ENCODE assay signal across 19 cellular contexts in the genomic region with DNA sequence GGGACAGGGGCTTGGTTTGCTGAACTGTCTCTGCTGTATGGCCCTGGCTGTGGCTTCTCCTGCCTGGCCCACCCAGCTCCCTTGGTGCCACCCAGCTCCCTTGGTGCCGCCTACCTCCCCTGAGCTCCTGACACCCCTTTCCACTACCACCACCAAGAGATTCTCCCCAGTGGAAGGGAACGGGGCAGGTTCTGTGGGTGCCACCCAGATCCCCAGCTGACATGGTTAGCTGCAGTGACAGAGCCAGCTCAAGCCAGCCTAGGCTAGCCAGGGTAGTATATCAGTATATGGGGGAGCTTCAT. TPM values are rescaled to one million over a fixed set of nuclear protein-coding genes. Genes with fewer than 3 reads are reported as not detected.
DNase-seq lines count a peak whose midpoint lies in the region; ATAC-seq, FAIRE-seq and TF ChIP-seq lines count a peak whose summit lies in the region.
"Had no signal": no experiment of that assay in that cellular context is flagged by ENCODE, and none has a peak within 500 bp of the region (broad histone marks: within the 10 kb centered on the region; RNA-seq: fewer than 3 reads in every experiment).

No MANE protein-coding gene starts in this region.

- no TSS peak for BruUV-seq in GM12878 (replicated peaks; lab: Mats Ljungman, UMichigan)

- H2AFZ ChIP-seq in H9 (ENCODE audit: low read length) (no peak overlapping the region), GM12878 (ENCODE audit: control insufficient read depth, low read depth, low read length) (no peak overlapping the region)

- H3K4me3 Mint-ChIP-seq in T-helper 2 cell treated with Interferon-gamma antibody and Interleukin-4, amounts not matched to agents 5 μg/mL and 100 μg/mL, for 36 hours, result no peak overlapping the region
- no peak overlapping the region for H3K4me3 Mint-ChIP-seq in H9
- H3K4me3 Mint-ChIP-seq in stimulated activated effector memory CD8-positive, alpha-beta T cell treated with anti-CD3 and anti-CD28 coated beads, Interleukin-12 subunit alpha, Interleukin-12 subunit beta, amount 100 ng/mL, for 72 hours, result peak overlapping the region; percentile 0
- H3K4me3 Mint-ChIP-seq: CD4-positive, alpha-beta T cell; IgD-negative memory B cell had no signal

- H2BK5ac ChIP-seq in H9 (ENCODE audit: insufficient read length, low read length), result no peak overlapping the region

- H3K27ac Mint-ChIP-seq in T-helper 2 cell treated with Interferon-gamma antibody and Interleukin-4, amounts not matched to agents 5 μg/mL and 100 μg/mL, for 36 hours, result peak overlapping the region; percentile 57
- no peak overlapping the region for H3K27ac Mint-ChIP-seq in H9
- no peak overlapping the region for H3K27ac Mint-ChIP-seq in stimulated activated effector memory CD8-positive, alpha-beta T cell treated with anti-CD3 and anti-CD28 coated beads, Interleukin-12 subunit alpha, Interleukin-12 subunit beta, amount 100 ng/mL, for 72 hours
- H3K27ac Mint-ChIP-seq: CD4-positive, alpha-beta T cell had no signal

- POLR2A ChIA-PET in GM12878 (lab: Charles Lee), result no interaction called here

- CTCF ChIA-PET in GM12878 (lab: Yijun Ruan, JAX), result interaction anchor here (0.5 to 1.2 kb wide), 3 partner anchors 9 to 153 kb away, joined by 3 read pairs; no protein-coding TSS in a partner anchor

- H3K4me3 ChIP-seq in GM12878, result no peak overlapping the region

- H3K79me2 ChIP-seq in H9 (ENCODE audit: insufficient read depth, low read length) (no peaks in the 10 kb centered on the region), GM12878 (ENCODE audit: control insufficient read depth, insufficient read depth, low read length) (no peaks in the 10 kb centered on the region)

- H3K27me3 ChIP-seq in H9 (ENCODE audit: insufficient read depth, low read length) (no peaks in the 10 kb centered on the region), GM12878 (replicated peaks in 1 of 2; ENCODE audit: control insufficient read depth in 2 of 2, insufficient read depth in 2 of 2, low read length in 1 of 2) (no peaks in the 10 kb centered on the region)

- H3K23ac ChIP-seq in H9 (ENCODE audit: insufficient read length, low read depth, low read length), result no peak overlapping the region

- no peak overlapping the region for H2AK5ac ChIP-seq in H9 (ENCODE audit: insufficient read length, low read length)

- H3K27me3 Mint-ChIP-seq in T-helper 2 cell treated with Interferon-gamma antibody and Interleukin-4, amounts not matched to agents 5 μg/mL and 100 μg/mL, for 36 hours (ENCODE audit: low read depth), result peaks cover 35% of the 10 kb centered on the region
- H3K27me3 Mint-ChIP-seq in H9 (ENCODE audit: low read depth), result peaks cover 75% of the 10 kb centered on the region

- no peak overlapping the region for H2BK15ac ChIP-seq in H9 (ENCODE audit: low read depth, low read length)

- H3K4ac ChIP-seq in H9 (ENCODE audit: low read depth, low read length), result no peak overlapping the region

- H3K4me2 ChIP-seq in H9 (ENCODE audit: insufficient read depth, insufficient read length, low read length) (no peak overlapping the region), GM12878 (ENCODE audit: control insufficient read depth, insufficient read depth) (0 out of 2 replicates have a peak overlapping the region, but pooled peaks have one; percentile 10)

- TF ChIP-seq CTCF in H9 (conservative IDR thresholded peaks at IDR 0.05), result no peak
- TF ChIP-seq CTCF in GM12878 (IDR thresholded peaks at IDR 0.05 in 2 of 3, conservative IDR thresholded peaks at IDR 0.05 in 1 of 3; ENCODE audit: control insufficient read depth in 2 of 3, extremely low read depth in 1 of 3, insufficient read depth in 1 of 3, low read depth in 3 of 3, low read length in 3 of 3), result no peak

- no peaks in the 10 kb centered on the region for H3K36me3 ChIP-seq in GM12878 (ENCODE audit: control insufficient read depth in 2 of 2, insufficient read depth in 2 of 2, low read length in 1 of 2)

- H4K5ac ChIP-seq in H9 (ENCODE audit: insufficient read length, low read depth, low read length), result no peak overlapping the region

- H2BK20ac ChIP-seq in H9 (ENCODE audit: low read depth, low read length, poor library complexity, severe bottlenecking), result no peak overlapping the region

- H3K9me3 ChIP-seq in H9 (ENCODE audit: control insufficient read depth, low read depth, low read length) (no peaks in the 10 kb centered on the region), GM12878 (replicated peaks; ENCODE audit: control insufficient read depth, insufficient read depth, low read length) (no peaks in the 10 kb centered on the region; the same call in 2 of the 3 replicates)

- no peaks in the 10 kb centered on the region for H3K36me3 Mint-ChIP-seq in T-helper 2 cell treated with Interferon-gamma antibody and Interleukin-4, amounts not matched to agents 5 μg/mL and 100 μg/mL, for 36 hours (ENCODE audit: low read depth)
- no peaks in the 10 kb centered on the region; a peak in 1 of 7 replicates for H3K36me3 Mint-ChIP-seq in H9 (ENCODE audit: insufficient read depth in 1 of 3, low read depth in 3 of 3)
- H3K36me3 Mint-ChIP-seq in stimulated activated effector memory CD8-positive, alpha-beta T cell treated with anti-CD3 and anti-CD28 coated beads, Interleukin-12 subunit alpha, Interleukin-12 subunit beta, amount 100 ng/mL, for 72 hours, result no peaks in the 10 kb centered on the region
- H3K36me3 Mint-ChIP-seq: IgD-negative memory B cell had no signal

- WGBS in H9 (ENCODE audit: extremely low coverage, insufficient read length, low lambda C conversion rate), result no CpG with 5 or more reads among the region's 2 CpGs
- 27% methylated on average over 2 of the region's 2 CpGs for WGBS in GM12878 (ENCODE audit: insufficient coverage, insufficient replicate concordance, low lambda C conversion rate, missing lambda C conversion rate)

- H3K9ac ChIP-seq in H9 (ENCODE audit: extremely low read depth, insufficient read length, low read length) (no peak overlapping the region), GM12878 (ENCODE audit: control insufficient read depth, insufficient read depth, low read length) (no peak overlapping the region)

- RAD21 ChIA-PET in GM12878 (lab: Charles Lee; ENCODE audit: unreplicated experiment), result no interaction called here

- peaks cover 10% of the 10 kb centered on the region for H3K9me3 Mint-ChIP-seq in T-helper 2 cell treated with Interferon-gamma antibody and Interleukin-4, amounts not matched to agents 5 μg/mL and 100 μg/mL, for 36 hours
- H3K9me3 Mint-ChIP-seq in H9, result no peaks in the 10 kb centered on the region; a peak in 1 of 5 replicates
- no peaks in the 10 kb centered on the region for H3K9me3 Mint-ChIP-seq in stimulated activated effector memory CD8-positive, alpha-beta T cell treated with anti-CD3 and anti-CD28 coated beads, Interleukin-12 subunit alpha, Interleukin-12 subunit beta, amount 100 ng/mL, for 72 hours

- peaks cover 1% of the 10 kb centered on the region for H3K4me1 Mint-ChIP-seq in T-helper 2 cell treated with Interferon-gamma antibody and Interleukin-4, amounts not matched to agents 5 μg/mL and 100 μg/mL, for 36 hours (ENCODE audit: low read depth)
- H3K4me1 Mint-ChIP-seq in H9, result peaks cover 19% of the 10 kb centered on the region in 2 experiments
- H3K4me1 Mint-ChIP-seq in stimulated activated effector memory CD8-positive, alpha-beta T cell treated with anti-CD3 and anti-CD28 coated beads, Interleukin-12 subunit alpha, Interleukin-12 subunit beta, amount 100 ng/mL, for 72 hours, result peaks cover 27% of the 10 kb centered on the region

- in situ Hi-C loops in GM12878 (cut with MboI), result no loop called here

- H3K14ac ChIP-seq in H9 (ENCODE audit: insufficient read depth, low read length), result no peak overlapping the region

- H3K23me2 ChIP-seq in H9 (ENCODE audit: insufficient read length, low read depth, low read length, poor library complexity, severe bottlenecking), result no peaks in the 10 kb centered on the region

- no peak for ATAC-seq in GM12878
- ATAC-seq in stimulated activated effector memory CD8-positive, alpha-beta T cell treated with anti-CD3 and anti-CD28 coated beads, Interleukin-12 subunit alpha, Interleukin-12 subunit beta, amount 100 ng/mL, for 72 hours, result no peak
- no peak for ATAC-seq in HG03025 (IDR thresholded peaks at IDR 0.05; ENCODE audit: low FRiP score, unreplicated experiment)

- no peaks in the 10 kb centered on the region for H3K79me1 ChIP-seq in H9 (ENCODE audit: insufficient read depth, low read depth, low read length, poor library complexity, severe bottlenecking)

- H3K4me1 ChIP-seq in H9 (ENCODE audit: insufficient read depth, low read length), result no peaks in the 10 kb centered on the region
- peaks cover 15% of the 10 kb centered on the region for H3K4me1 ChIP-seq in GM12878 (ENCODE audit: control insufficient read depth, insufficient read depth, low read length)

- no peak for FAIRE-seq in GM12878 (lab: Jason Lieb, UNC)
- FAIRE-seq: GM18507, H54 had no signal

- H2BK120ac ChIP-seq in H9 (ENCODE audit: low read depth, low read length, poor library complexity, severe bottlenecking), result no peak overlapping the region

- TF ChIP-seq EP300 in GM12878 (IDR thresholded peaks at IDR 0.05; ENCODE audit: borderline replicate concordance in 1 of 2, control insufficient read depth in 1 of 2, low read depth in 2 of 2, low read length in 2 of 2), result no peak

- DNase-seq in T-helper 2 cell treated with Interferon-gamma antibody and Interleukin-4, amounts not matched to agents 5 μg/mL and 100 μg/mL, for 36 hours (ENCODE audit: low spot score), result no peak
- DNase-seq in T-helper 2 cell, result no peak
- peak; percentile 14 for DNase-seq in H9
- DNase-seq in GM12878 (ENCODE audit: low read depth, low spot score), result no peak
- DNase-seq in stimulated activated effector memory CD8-positive, alpha-beta T cell treated with anti-CD3 and anti-CD28 coated beads, Interleukin-12 subunit alpha, Interleukin-12 subunit beta, amount 100 ng/mL, for 72 hours (ENCODE audit: low spot score in 2 of 2), result no peak
- no peak for DNase-seq in NCI-H2029 treated with DMSO at 0.1 percent for 48 hours (lab: John Stamatoyannopoulos, UW)
- no peak for DNase-seq in NCI-H345 treated with DMSO at 0.1 percent for 48 hours (lab: John Stamatoyannopoulos, UW; ENCODE audit: unreplicated experiment)
- DNase-seq: Calu3; CD4-positive, alpha-beta T cell; DMS 273 treated with DMSO at 0.1 percent for 48 hours had no signal

- intact Hi-C loops in GM12878 (cut with micrococcal nuclease; ENCODE audit: unreplicated experiment), result no loop called here

- H3T11ph ChIP-seq in H9 (ENCODE audit: low read length), result no peak overlapping the region

- SMC1A ChIA-PET in GM12878 (lab: Charles Lee; ENCODE audit: uncharacterized antibody, unreplicated experiment), result interaction anchor here (0.7 kb wide), 2 partner anchors 10 to 34 kb away, joined by 3 read pairs; no protein-coding TSS in a partner anchor

- no peak overlapping the region for H3K18ac ChIP-seq in H9 (ENCODE audit: insufficient read length, low read depth, low read length)

- H3K27ac ChIP-seq in H9 (ENCODE audit: insufficient read length, low read depth, low read length) (no peak overlapping the region), GM12878 (ENCODE audit: control insufficient read depth, insufficient read depth) (peak overlapping the region; percentile 4; the same call in 1 of the 2 replicates)
- H3K27ac ChIP-seq: 22Rv1 had no signal

- no peak overlapping the region for H4K8ac ChIP-seq in H9 (replicated peaks; ENCODE audit: insufficient read length, low read depth, low read length)

- no peak overlapping the region for H3K56ac ChIP-seq in H9 (ENCODE audit: insufficient read length, low read depth, low read length)

- no peak overlapping the region for H4K91ac ChIP-seq in H9 (ENCODE audit: insufficient read length, low read depth, low read length)

- no peak overlapping the region for H2BK12ac ChIP-seq in H9 (ENCODE audit: insufficient read length, low read depth, low read length)

- no peak for TF ChIP-seq RAD21 in GM12878 (IDR thresholded peaks at IDR 0.05; ENCODE audit: insufficient read depth, low read depth, low read length)

- TF ChIP-seq POLR2A in GM12878 (IDR thresholded peaks at IDR 0.05; ENCODE audit: low read depth, low read length), result no peak

- no peaks in the 10 kb centered on the region for H4K20me1 ChIP-seq in H9 (ENCODE audit: control insufficient read depth, insufficient read depth, insufficient read length)
- H4K20me1 ChIP-seq in GM12878 (ENCODE audit: control insufficient read depth, insufficient read depth), result no peaks in the 10 kb centered on the region

RNA-seq across cellular contexts. Expression of gene POP4, which starts 28.5 kb away (rescaled TPM):
- 51.4 and 53.6 TPM in 2 replicates for total RNA-seq in H9 (2021)
- 99.8 and 103 TPM in 2 replicates for total RNA-seq in GM12878 (2013; cell fraction: nucleolus; rRNA removed)
- total RNA-seq in GM12878 (2014; rRNA removed), result 128 and 132 TPM in 2 replicates
- total RNA-seq in GM12878 (2014; rRNA removed; fragmentation: Illumina TruSeq; extraction: Trizol), result 108 and 114 TPM in 2 replicates
- 85.1 and 93.5 TPM in 2 replicates for total RNA-seq in GM12878 (2021)
- polyA plus RNA-seq in GM12878 (2011; ENCODE audit: low read depth), result 76.2 TPM
- 118 and 132 TPM in 2 replicates for polyA plus RNA-seq in GM12878 (2011; rRNA removed)
- 94.2 and 105 TPM in 2 replicates for polyA plus RNA-seq in GM12878 (2011; cell fraction: cytosol; rRNA removed)
- polyA plus RNA-seq in GM12878 (2011; cell fraction: nucleus; rRNA removed), result 131 and 158 TPM in 2 replicates
- polyA plus RNA-seq in GM12878 (2012), result 45.0 and 65.7 TPM in 2 replicates
- 113 and 118 TPM in 2 replicates for polyA plus RNA-seq in GM12878 (2014; fragmentation: Illumina TruSeq; extraction: Trizol)
- 10 to 100 TPM; 52.1 to 76.6 TPM for polyA plus RNA-seq in GM12878 (2014; fragmentation: Nextera tagmentation; extraction: Ambion mirVana)
- polyA plus RNA-seq in GM12878 (2014; rRNA removed), result 118 and 129 TPM in 2 replicates
- 100 to 1,000 TPM; 225 to 231 TPM for polyA plus RNA-seq in GM12878 (2016; fragmentation: Nextera tagmentation; extraction: Ambion mirVana)
- polyA minus RNA-seq in GM12878 (2011; rRNA and poly(A)+ RNA removed), result 72.3 and 95.2 TPM in 2 replicates
- polyA minus RNA-seq in GM12878 (2011; cell fraction: cytosol; rRNA and poly(A)+ RNA removed), result 24.3 and 44.7 TPM in 2 replicates
- polyA minus RNA-seq in GM12878 (2011; cell fraction: nucleus; rRNA and poly(A)+ RNA removed), result 62.3 and 73.9 TPM in 2 replicates

RNA-seq across cellular contexts. Expression of gene VSTM2B, which starts 51.8 kb away (rescaled TPM):
- total RNA-seq in H9 (2021) (0.29 and 0.31 TPM in 2 replicates), GM12878 (2014; rRNA removed) (not detected in 2 replicates), GM12878 (2014; rRNA removed; fragmentation: Illumina TruSeq; extraction: Trizol) (not detected in 2 replicates), GM12878 (2021) (not detected in 2 replicates)
- total RNA-seq in GM12878 (2013; cell fraction: nucleolus; rRNA removed), result not detected in 2 replicates
- polyA plus RNA-seq in GM12878 (2011; ENCODE audit: low read depth), result not detected
- polyA plus RNA-seq in GM12878 (2011; rRNA removed) (not detected in 2 replicates), GM12878 (2014; fragmentation: Illumina TruSeq; extraction: Trizol) (not detected in 2 replicates), GM12878 (2014; fragmentation: Nextera tagmentation; extraction: Ambion mirVana) (not detected), GM12878 (2014; rRNA removed) (not detected in 2 replicates), GM12878 (2016; fragmentation: Nextera tagmentation; extraction: Ambion mirVana) (not detected)
- polyA plus RNA-seq in GM12878 (2011; cell fraction: cytosol; rRNA removed), result not detected in 2 replicates
- polyA plus RNA-seq in GM12878 (2011; cell fraction: nucleus; rRNA removed), result not detected in 2 replicates
- polyA plus RNA-seq in GM12878 (2012), result 0.11 TPM in 1 of 2 replicates, not detected in the other
- not detected in 2 replicates for polyA minus RNA-seq in GM12878 (2011; rRNA and poly(A)+ RNA removed)
- polyA minus RNA-seq in GM12878 (2011; cell fraction: cytosol; rRNA and poly(A)+ RNA removed), result not detected in 2 replicates
- polyA minus RNA-seq in GM12878 (2011; cell fraction: nucleus; rRNA and poly(A)+ RNA removed), result not detected in 2 replicates
- total RNA-seq: A673; Calu3; CD4-positive, alpha-beta T cell; Daoy; HT1080 had no signal
- polyA plus RNA-seq: BJ, IgD-negative memory B cell had no signal
